Comparison of ENCODE assay signal across 1 cellular context in genomic region chr15:69457304-69458280, GRCh38.
TF ChIP-seq lines count a peak whose summit lies in the region.

No MANE protein-coding gene starts in this region.

TF ChIP-seq in HEK293, 187 proteins besides CTCF, POLR2A, EP300 and RAD21 (continued from another document):
- TF ChIP-seq ZNF311 (tag by site-specific recombination; IDR thresholded peaks at IDR 0.05; ENCODE audit: borderline replicate concordance) (no peak), ZBTB17 (tag by site-specific recombination; IDR thresholded peaks at IDR 0.05) (peak; percentile 84), ZBTB8A (tag by site-specific recombination; IDR thresholded peaks at IDR 0.05) (no peak), ZNF629 (tag by site-specific recombination; IDR thresholded peaks at IDR 0.05) (peak; percentile 24; the same call in 1 of the 2 replicates), KLF8 (tag by site-specific recombination; IDR thresholded peaks at IDR 0.05) (0 out of 2 replicates have a peak, but pooled peaks have one; percentile 31), ZNF704 (tag by site-specific recombination; IDR thresholded peaks at IDR 0.05) (no peak), ZNF501 (tag by site-specific recombination; IDR thresholded peaks at IDR 0.05) (0 out of 2 replicates have a peak, but pooled peaks have one; percentile 15), ZNF394 (tag by site-specific recombination; IDR thresholded peaks at IDR 0.05; ENCODE audit: borderline replicate concordance) (no peak), GLIS1 (tag by site-specific recombination; IDR thresholded peaks at IDR 0.05) (no peak), ZNF223 (tag by site-specific recombination; IDR thresholded peaks at IDR 0.05) (no peak), PRDM1 (tag by site-specific recombination; IDR thresholded peaks at IDR 0.05) (peak; percentile 49; the same call in 1 of the 2 replicates), ZNF555 (tag by site-specific recombination; conservative IDR thresholded peaks at IDR 0.05) (no peak), SP7 (tag by site-specific recombination; IDR thresholded peaks at IDR 0.05) (peak; percentile 45; the same call in 1 of the 2 replicates), ZNF600 (tag by site-specific recombination; IDR thresholded peaks at IDR 0.05) (peak; percentile 58), ZNF10 (tag by site-specific recombination; IDR thresholded peaks at IDR 0.05) (peak; percentile 80; the same call in 1 of the 2 replicates), ZBTB48 (tag by site-specific recombination; IDR thresholded peaks at IDR 0.05) (peak; percentile 40; the same call in 1 of the 2 replicates), ZNF391 (tag by site-specific recombination; IDR thresholded peaks at IDR 0.05; ENCODE audit: borderline replicate concordance, low read depth) (no peak), FEZF1 (tag by site-specific recombination; IDR thresholded peaks at IDR 0.05) (peak; percentile 81), ZNF274 (IDR thresholded peaks at IDR 0.05; ENCODE audit: low read length) (no peak), ZNF274 (tag by site-specific recombination; IDR thresholded peaks at IDR 0.05; ENCODE audit: borderline replicate concordance) (no peak), MZF1 (tag by site-specific recombination; IDR thresholded peaks at IDR 0.05; ENCODE audit: borderline replicate concordance) (peak; percentile 99)
- TF ChIP-seq, protein P1, sequence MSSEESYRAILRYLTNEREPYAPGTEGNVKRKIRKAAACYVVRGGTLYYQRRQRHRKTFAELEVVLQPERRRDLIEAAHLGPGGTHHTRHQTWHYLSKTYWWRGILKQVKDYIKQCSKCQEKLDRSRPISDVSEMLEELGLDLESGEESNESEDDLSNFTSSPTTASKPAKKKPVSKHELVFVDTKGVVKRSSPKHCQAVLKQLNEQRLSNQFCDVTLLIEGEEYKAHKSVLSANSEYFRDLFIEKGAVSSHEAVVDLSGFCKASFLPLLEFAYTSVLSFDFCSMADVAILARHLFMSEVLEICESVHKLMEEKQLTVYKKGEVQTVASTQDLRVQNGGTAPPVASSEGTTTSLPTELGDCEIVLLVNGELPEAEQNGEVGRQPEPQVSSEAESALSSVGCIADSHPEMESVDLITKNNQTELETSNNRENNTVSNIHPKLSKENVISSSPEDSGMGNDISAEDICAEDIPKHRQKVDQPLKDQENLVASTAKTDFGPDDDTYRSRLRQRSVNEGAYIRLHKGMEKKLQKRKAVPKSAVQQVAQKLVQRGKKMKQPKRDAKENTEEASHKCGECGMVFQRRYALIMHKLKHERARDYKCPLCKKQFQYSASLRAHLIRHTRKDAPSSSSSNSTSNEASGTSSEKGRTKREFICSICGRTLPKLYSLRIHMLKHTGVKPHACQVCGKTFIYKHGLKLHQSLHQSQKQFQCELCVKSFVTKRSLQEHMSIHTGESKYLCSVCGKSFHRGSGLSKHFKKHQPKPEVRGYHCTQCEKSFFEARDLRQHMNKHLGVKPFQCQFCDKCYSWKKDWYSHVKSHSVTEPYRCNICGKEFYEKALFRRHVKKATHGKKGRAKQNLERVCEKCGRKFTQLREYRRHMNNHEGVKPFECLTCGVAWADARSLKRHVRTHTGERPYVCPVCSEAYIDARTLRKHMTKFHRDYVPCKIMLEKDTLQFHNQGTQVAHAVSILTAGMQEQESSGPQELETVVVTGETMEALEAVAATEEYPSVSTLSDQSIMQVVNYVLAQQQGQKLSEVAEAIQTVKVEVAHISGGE (tag by site-specific recombination; conservative IDR thresholded peaks at IDR 0.05; ENCODE audit: low read depth): no peak
